Comparison of ENCODE assay signal across 9 cellular contexts in genomic region chr14:102694530-102695171, GRCh38.
DNase-seq lines count a peak whose midpoint lies in the region; ATAC-seq and TF ChIP-seq lines count a peak whose summit lies in the region.
"Had no signal": no experiment of that assay in that cellular context is flagged by ENCODE, and none has a peak within 500 bp of the region (broad histone marks: within the 10 kb centered on the region; RNA-seq: fewer than 3 reads in every experiment).

No MANE protein-coding gene starts in this region.

- H3K4me3 ChIP-seq in HEK293 (ENCODE audit: low read depth, low read length): no peak overlapping the region

- no peak overlapping the region for H3K4me3 Mint-ChIP-seq in endothelial cell (ENCODE audit: unreplicated experiment)
- H3K4me3 Mint-ChIP-seq: IgD-negative memory B cell had no signal

- H3K9me3 Mint-ChIP-seq in endothelial cell (ENCODE audit: unreplicated experiment): no peaks in the 10 kb centered on the region
- H3K9me3 Mint-ChIP-seq: IgD-negative memory B cell had no signal

- H3K4me1 ChIP-seq in HEK293 (ENCODE audit: control insufficient read depth, insufficient read depth, low read length): peaks cover 3% of the 10 kb centered on the region

- no peak for ATAC-seq in HG02885 (IDR thresholded peaks at IDR 0.05; ENCODE audit: poor library complexity, unreplicated experiment)

- H3K4me1 Mint-ChIP-seq in endothelial cell (ENCODE audit: unreplicated experiment): peaks cover 64% of the 10 kb centered on the region

- H3K27me3 Mint-ChIP-seq in endothelial cell (ENCODE audit: unreplicated experiment): peaks cover 4% of the 10 kb centered on the region
- H3K27me3 Mint-ChIP-seq: IgD-negative memory B cell had no signal

- POLR2A ChIA-PET in HEK293 (lab: Yijun Ruan, JAX): interaction anchor here (0.5 to 0.6 kb wide), 2 partner anchors 18 to 224 kb away, joined by 3 read pairs; no protein-coding TSS in a partner anchor

- DNase-seq in CD1c-positive myeloid dendritic cell (ENCODE audit: extremely low spot score) (peak; percentile 81), NCI-H526 treated with DMSO at 0.1 percent for 48 hours (lab: John Stamatoyannopoulos, UW) (peak; percentile 68), endothelial cell (ENCODE audit: low spot score) (peak; percentile 66), midbrain (lab: John Stamatoyannopoulos, UW) (peak; percentile 87)
- peak; percentile 37 for DNase-seq in activated CD4-positive, alpha-beta T cell treated with anti-CD3 and anti-CD28 coated beads, Interleukin-2, amount 50 U/mL, for 4 hours
- DNase-seq in stimulated activated CD8-positive, alpha-beta memory T cell treated with anti-CD3 and anti-CD28 coated beads, Interleukin-7, amount 100 ng/mL, for 4 hours (ENCODE audit: low read depth in 2 of 2): peak; percentile 1 to 13

- TF ChIP-seq CTCF in HEK293 (tag by site-specific recombination; IDR thresholded peaks at IDR 0.05): 0 out of 2 replicates have a peak, but pooled peaks have one; percentile 13
- TF ChIP-seq CTCF in endothelial cell (IDR thresholded peaks at IDR 0.05; ENCODE audit: unreplicated experiment): peak; percentile 78

- H3K36me3 ChIP-seq in HEK293 (ENCODE audit: control insufficient read depth in 2 of 2, insufficient read depth in 1 of 2, low read length in 2 of 2): no peaks in the 10 kb centered on the region

- H3K27ac ChIP-seq in HEK293 (ENCODE audit: extremely low read depth, low read depth, low read length): no peak overlapping the region

- no peak overlapping the region for H3K27ac Mint-ChIP-seq in endothelial cell (ENCODE audit: unreplicated experiment)
- H3K27ac Mint-ChIP-seq: IgD-negative memory B cell had no signal

- H3K36me3 Mint-ChIP-seq in endothelial cell (ENCODE audit: low read depth, unreplicated experiment): no peaks in the 10 kb centered on the region
- H3K36me3 Mint-ChIP-seq: IgD-negative memory B cell had no signal

- no peaks in the 10 kb centered on the region for H3K9me3 ChIP-seq in HEK293 (ENCODE audit: control insufficient read depth, insufficient read depth, low read depth, low read length)

- CTCF ChIA-PET in HEK293 (lab: Yijun Ruan, JAX): interaction anchor here (0.5 to 3.4 kb wide), 42 partner anchors 9 to 765 kb away, joined by 3 to 21 read pairs (median 3); no protein-coding TSS in a partner anchor

TF ChIP-seq in HEK293, 187 proteins besides CTCF, POLR2A, EP300 and RAD21:
- 0 out of 2 replicates have a peak, but pooled peaks have one; percentile 20 for TF ChIP-seq ZBTB17 (tag by site-specific recombination; IDR thresholded peaks at IDR 0.05)
- TF ChIP-seq ZFP3 (tag by site-specific recombination; IDR thresholded peaks at IDR 0.05; ENCODE audit: low read depth): no peak
- no peak for TF ChIP-seq SP7 (tag by site-specific recombination; IDR thresholded peaks at IDR 0.05)
- peak; percentile 77 for TF ChIP-seq ZNF654 (tag by site-specific recombination; IDR thresholded peaks at IDR 0.05; ENCODE audit: low read depth)
- TF ChIP-seq ZNF660 (tag by site-specific recombination; IDR thresholded peaks at IDR 0.05): 0 out of 2 replicates have a peak, but pooled peaks have one; percentile 24
- 0 out of 2 replicates have a peak, but pooled peaks have one; percentile 26 for TF ChIP-seq KLF10 (tag by site-specific recombination; IDR thresholded peaks at IDR 0.05)

Comparison
In these comparisons a context has a peak if more than half of its experiments do, and no peak if none do; other contexts are left out.
1. DNase-seq: peak in every context shown above with its lines; median percentile 87 in midbrain; 81 in CD1c-positive myeloid dendritic cell; 68 in NCI-H526 treated with DMSO at 0.1 percent for 48 hours; 66 in endothelial cell; 37 in activated CD4-positive, alpha-beta T cell treated with anti-CD3 and anti-CD28 coated beads, Interleukin-2, amount 50 U/mL, for 4 hours; 7 in stimulated activated CD8-positive, alpha-beta memory T cell treated with anti-CD3 and anti-CD28 coated beads, Interleukin-7, amount 100 ng/mL, for 4 hours.